8 cellular contexts compared by ENCODE assay signal in the genomic region with DNA sequence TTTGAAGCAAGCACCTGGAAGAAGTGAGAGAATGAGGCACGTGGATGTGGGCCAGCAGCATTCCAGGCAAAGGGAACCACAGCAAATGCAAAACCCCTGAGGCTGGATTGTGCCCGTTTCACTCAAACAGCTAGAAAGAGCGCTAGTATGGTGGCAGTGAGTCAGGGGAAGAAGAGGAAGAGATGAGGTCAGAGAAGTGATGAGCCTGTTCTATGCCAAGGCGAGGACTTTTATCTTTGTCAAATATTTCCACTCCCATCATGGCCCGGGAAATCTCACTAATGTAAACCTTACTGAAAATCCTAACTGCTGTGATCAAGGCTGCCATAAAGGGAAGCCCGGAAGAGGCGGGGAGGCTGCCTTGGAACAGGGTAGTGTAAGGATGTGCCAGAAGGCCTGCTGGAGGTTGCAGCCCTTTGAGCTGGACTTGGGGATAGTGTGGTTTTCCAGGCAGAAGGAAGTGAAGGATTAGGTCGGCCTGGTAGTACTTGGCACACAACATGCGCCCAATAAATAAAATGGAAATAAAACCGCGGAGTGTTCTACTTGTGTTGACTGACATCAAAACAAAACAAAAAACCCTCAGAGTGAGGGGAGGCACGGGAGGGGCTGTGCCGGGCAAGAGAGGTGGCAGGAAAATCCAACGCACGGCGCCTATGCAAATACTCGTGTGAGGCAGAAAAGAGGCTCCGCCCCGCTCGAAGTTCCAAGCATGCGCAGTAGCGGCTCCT. TPM values are rescaled to one million over a fixed set of nuclear protein-coding genes. Genes with fewer than 3 reads are reported as not detected.
DNase-seq lines count a peak whose midpoint lies in the region; ATAC-seq, FAIRE-seq and TF ChIP-seq lines count a peak whose summit lies in the region.

No MANE protein-coding gene starts in this region.

- peaks cover 26% of the 10 kb centered on the region for H3K4me1 Mint-ChIP-seq in T-helper 1 cell treated with Interleukin-12 subunit alpha and Interleukin-12 subunit beta and Interleukin-4 antibody, amounts not matched to agents 30 μg/mL and 1 μg/mL, for 36 hours (ENCODE audit: low read depth)

- H3K27ac ChIP-seq in mesendoderm (ENCODE audit: low read depth, low read length), result peak overlapping the region; percentile 40
- peak overlapping the region; percentile 84 to 98 (median 96) for H3K27ac ChIP-seq in upper lobe of left lung

- no peaks in the 10 kb centered on the region for H3K27me3 ChIP-seq in mesendoderm (ENCODE audit: insufficient read depth, low read length, poor library complexity)
- H3K27me3 ChIP-seq in upper lobe of left lung, result no peaks in the 10 kb centered on the region

- no peak overlapping the region for H4K8ac ChIP-seq in mesendoderm (ENCODE audit: low read depth, low read length)

- H3K27ac Mint-ChIP-seq in T-helper 1 cell treated with Interleukin-12 subunit alpha and Interleukin-12 subunit beta and Interleukin-4 antibody, amounts not matched to agents 30 μg/mL and 1 μg/mL, for 36 hours, result peak overlapping the region; percentile 100

- H3K79me2 ChIP-seq in mesendoderm (ENCODE audit: control insufficient read depth, insufficient read depth, low read length), result peaks cover 33% of the 10 kb centered on the region

- ATAC-seq in upper lobe of left lung (ENCODE audit: low FRiP score in 2 of 2), result peak in 1 of 2 donors; percentile 5
- ATAC-seq in GM19455 (IDR thresholded peaks at IDR 0.05; ENCODE audit: unreplicated experiment), result no peak

- H3K18ac ChIP-seq in mesendoderm (ENCODE audit: low read length), result no peak overlapping the region

- H3K79me1 ChIP-seq in mesendoderm (ENCODE audit: low read length), result peaks cover 2% of the 10 kb centered on the region

- TF ChIP-seq POLR2A in upper lobe of left lung (IDR thresholded peaks at IDR 0.05), result peak in 1 of 4 donors; percentile 20

- FAIRE-seq in GM19239 (lab: Jason Lieb, UNC), result no peak

- no CpG with 5 or more reads among the region's 22 CpGs for whole genome bisulfite sequencing in mesendoderm (ENCODE audit: extremely low coverage, insufficient coverage, low lambda C conversion rate)
- 6 to 19% methylated on average over 16 to 22 of the region's 22 CpGs for WGBS in upper lobe of left lung, 2 donors

- in situ Hi-C loops in ACHN (cut with HindIII; ENCODE audit: low pct_ligation_motif_present, low pct_unique_long_range_greater_than_20kb, low sequenced_read_pairs), result no loop called here

- peaks cover 9% of the 10 kb centered on the region for H3K36me3 ChIP-seq in mesendoderm (ENCODE audit: control insufficient read depth, insufficient read depth, low read length)
- peaks cover 4 to 44% (median 27%) of the 10 kb centered on the region in 4 donors for H3K36me3 ChIP-seq in upper lobe of left lung

- no peak overlapping the region for H2BK120ac ChIP-seq in mesendoderm (ENCODE audit: low read depth, low read length)

- H3K56ac ChIP-seq in mesendoderm (ENCODE audit: low read length), result peak overlapping the region; percentile 70

- no peak overlapping the region for H3K4me2 ChIP-seq in mesendoderm (ENCODE audit: low read length)

- peak; percentile 20 for DNase-seq in ACHN
- DNase-seq in HCEC 1CT, result peak; percentile 45
- DNase-seq in dermis microvascular lymphatic vessel endothelial cell (ENCODE audit: low read depth in 2 of 2), result peak; percentile 51 to 57
- DNase-seq in mesendoderm, result peak; percentile 73
- DNase-seq in upper lobe of left lung, result peak; percentile 38 to 81
- no peak for DNase-seq in GM19239 (ENCODE audit: insufficient read length, low spot score)

- TF ChIP-seq CTCF in upper lobe of left lung (IDR thresholded peaks at IDR 0.05), result no peak

- H3K36me3 Mint-ChIP-seq in T-helper 1 cell treated with Interleukin-12 subunit alpha and Interleukin-12 subunit beta and Interleukin-4 antibody, amounts not matched to agents 30 μg/mL and 1 μg/mL, for 36 hours (ENCODE audit: low read depth), result peaks cover 21% of the 10 kb centered on the region

- no peak overlapping the region for H2BK15ac ChIP-seq in mesendoderm (replicated peaks; ENCODE audit: low read depth)

- H3K23ac ChIP-seq in mesendoderm (ENCODE audit: low read length), result no peak overlapping the region

- H2BK5ac ChIP-seq in mesendoderm (ENCODE audit: low read length), result no peak overlapping the region

- H3K9me3 ChIP-seq in upper lobe of left lung, result no peaks in the 10 kb centered on the region

- H3K4me3 ChIP-seq in mesendoderm (ENCODE audit: low read length) (no peak overlapping the region), upper lobe of left lung (peak overlapping the region in 3 of 4 donors; percentile 36 to 76 (median 68))

- H3K27me3 Mint-ChIP-seq in T-helper 1 cell treated with Interleukin-12 subunit alpha and Interleukin-12 subunit beta and Interleukin-4 antibody, amounts not matched to agents 30 μg/mL and 1 μg/mL, for 36 hours (ENCODE audit: low read depth), result no peaks in the 10 kb centered on the region

- no peak for TF ChIP-seq EP300 in upper lobe of left lung (IDR thresholded peaks at IDR 0.05)

- peak overlapping the region; percentile 59 for H3K9ac ChIP-seq in mesendoderm (ENCODE audit: low read length)

- H3K4me1 ChIP-seq in mesendoderm (ENCODE audit: control insufficient read depth, low read depth, low read length) (peaks cover 1% of the 10 kb centered on the region), upper lobe of left lung (peaks cover 3 to 35% (median 19%) of the 10 kb centered on the region in 4 donors)

- peak overlapping the region; percentile 93 for H3K4me3 Mint-ChIP-seq in T-helper 1 cell treated with Interleukin-12 subunit alpha and Interleukin-12 subunit beta and Interleukin-4 antibody, amounts not matched to agents 30 μg/mL and 1 μg/mL, for 36 hours

- no peak overlapping the region for H4K5ac ChIP-seq in mesendoderm (ENCODE audit: low read length)

- H3K4ac ChIP-seq in mesendoderm (ENCODE audit: low read depth, low read length), result no peak overlapping the region

- H3K9me3 Mint-ChIP-seq in T-helper 1 cell treated with Interleukin-12 subunit alpha and Interleukin-12 subunit beta and Interleukin-4 antibody, amounts not matched to agents 30 μg/mL and 1 μg/mL, for 36 hours, result no peaks in the 10 kb centered on the region

- H2AK5ac ChIP-seq in mesendoderm (ENCODE audit: low read length), result no peak overlapping the region

RNA-seq across cellular contexts. Expression of a gene that starts 1.2 kb away (rescaled TPM):
- total RNA-seq in dermis microvascular lymphatic vessel endothelial cell (41.6 and 65.4 TPM in 2 replicates), upper lobe of left lung (10 to 100 TPM; 59.2 to 91.0 (median 78.5) TPM)
- polyA plus RNA-seq in mesendoderm (2013, experiment 1 of 2), result 69.4 TPM
- polyA plus RNA-seq in mesendoderm (2013, experiment 2 of 2), result 72.7 TPM

RNA-seq across cellular contexts. Expression of a gene that starts 15.5 kb away (rescaled TPM):
- 23.5 and 52.1 TPM in 2 replicates for total RNA-seq in dermis microvascular lymphatic vessel endothelial cell
- 40.0 TPM for polyA plus RNA-seq in mesendoderm (2013, experiment 1 of 2)
- 39.8 TPM for polyA plus RNA-seq in mesendoderm (2013, experiment 2 of 2)
- 100 to 1,000 TPM in 1 of 6 donors, 10 to 100 TPM in 5; 42.9 to 103 (median 60.0) TPM for total RNA-seq in upper lobe of left lung

RNA-seq across cellular contexts. Expression of a gene that starts 23.7 kb away (rescaled TPM):
- total RNA-seq in dermis microvascular lymphatic vessel endothelial cell (115 and 148 TPM in 2 replicates), upper lobe of left lung (100 to 1,000 TPM; 128 to 186 (median 173) TPM)
- 144 TPM for polyA plus RNA-seq in mesendoderm (2013, experiment 1 of 2)
- polyA plus RNA-seq in mesendoderm (2013, experiment 2 of 2), result 143 TPM
